In genomic region chr11:82900277-82901164, GRCh38 we compare ENCODE assay signal across 7 cellular contexts.
A peak's percentile ranks its signal among the peaks of the same experiment; 100 is the strongest.
DNase-seq lines count a peak whose midpoint lies in the region; ATAC-seq and TF ChIP-seq lines count a peak whose summit lies in the region.

PRCP (minus strand) TSS chr11:82900430; CDS start chr11:82900402, 28 bp downstream.

- peak within 1 kb of the TSS; percentile 86 for H3K4me3 ChIP-seq in retinal pigment epithelial cell (ENCODE audit: low read length)

- TF ChIP-seq CTCF in retinal pigment epithelial cell (conservative IDR thresholded peaks at IDR 0.05; ENCODE audit: low read depth, low read length), result no peak

- ATAC-seq in GM18502 (IDR thresholded peaks at IDR 0.05; ENCODE audit: poor library complexity, unreplicated experiment), result peak; percentile 81
- peak; percentile 81 for ATAC-seq in HG02970 (IDR thresholded peaks at IDR 0.05; ENCODE audit: low FRiP score, unreplicated experiment)

- DNase-seq in NCI-H2029 (lab: John Stamatoyannopoulos, UW) (peak; percentile 82), T-helper 9 cell (peak; percentile 92), astrocyte of the hippocampus (ENCODE audit: low read depth, low spot score) (peak; percentile 95), hippocampal formation (lab: John Stamatoyannopoulos, UW) (peak; percentile 78 to 89), retinal pigment epithelial cell (ENCODE audit: low read depth) (peak; percentile 53)

Comparison
In these comparisons a context has a peak if more than half of its experiments do, and no peak if none do; other contexts are left out.
1. Peak in every context shown above with its lines: DNase-seq, ATAC-seq and H3K4me3 ChIP-seq.